ENCODE assay signal across 18 cellular contexts in the genomic region with DNA sequence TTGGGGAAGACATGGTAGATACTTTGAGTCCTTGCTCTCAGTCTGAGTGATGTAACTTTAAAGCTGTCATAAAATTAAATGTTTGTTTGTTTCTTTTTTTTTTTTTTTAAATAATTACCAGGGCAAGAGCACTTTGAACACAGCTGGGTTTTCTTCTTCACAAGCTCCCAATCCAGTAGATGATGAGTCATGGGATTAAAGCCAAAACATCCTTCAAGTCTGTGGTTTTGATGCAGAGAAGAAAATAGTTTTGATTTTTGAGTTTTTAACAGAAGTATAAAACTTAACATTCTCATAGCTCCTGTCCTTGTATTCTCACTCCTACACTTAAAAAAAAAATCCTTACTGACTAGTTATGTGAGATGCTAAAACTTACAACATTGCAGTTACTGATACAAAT. TPM values are rescaled to one million over a fixed set of nuclear protein-coding genes. Genes with fewer than 3 reads are reported as not detected.
DNase-seq lines count a peak whose midpoint lies in the region; ATAC-seq and TF ChIP-seq lines count a peak whose summit lies in the region.
"Had no signal": no experiment of that assay in that cellular context is flagged by ENCODE, and none has a peak within 500 bp of the region (broad histone marks: within the 10 kb centered on the region; RNA-seq: fewer than 3 reads in every experiment).

No MANE protein-coding gene starts in this region.

- no peaks in the 10 kb centered on the region for H3K9me3 Mint-ChIP-seq in T-helper 2 cell treated with Interferon-gamma antibody and Interleukin-4, amounts not matched to agents 5 μg/mL and 100 μg/mL, for 36 hours
- H3K9me3 Mint-ChIP-seq: activated CD4-positive, alpha-beta T cell treated with anti-CD3 and anti-CD28 coated beads, Interleukin-2, amount 10 ng/mL, durations not matched to agents 24 days and 14 days; naive B cell had no signal

- H3K27me3 Mint-ChIP-seq in T-helper 2 cell treated with Interferon-gamma antibody and Interleukin-4, amounts not matched to agents 5 μg/mL and 100 μg/mL, for 36 hours (ENCODE audit: low read depth) = peaks cover 51% of the 10 kb centered on the region

- peaks cover 8% of the 10 kb centered on the region for H3K36me3 Mint-ChIP-seq in T-helper 2 cell treated with Interferon-gamma antibody and Interleukin-4, amounts not matched to agents 5 μg/mL and 100 μg/mL, for 36 hours (ENCODE audit: low read depth)
- H3K36me3 Mint-ChIP-seq: naive B cell had no signal

- H3K4me2 ChIP-seq in osteoblast (ENCODE audit: insufficient read depth, low read length) = no peak overlapping the region

- H3K79me2 ChIP-seq in osteoblast (ENCODE audit: insufficient read depth, low read length) = no peaks in the 10 kb centered on the region

- no peaks in the 10 kb centered on the region for H3K4me1 ChIP-seq in osteoblast (ENCODE audit: insufficient read depth, low read length)
- H3K4me1 ChIP-seq: SJSA1, upper lobe of right lung had no signal

- H4K20me1 ChIP-seq in osteoblast (ENCODE audit: insufficient read depth, low read length) = no peaks in the 10 kb centered on the region

- H3K27ac Mint-ChIP-seq in T-helper 2 cell treated with Interferon-gamma antibody and Interleukin-4, amounts not matched to agents 5 μg/mL and 100 μg/mL, for 36 hours = no peak overlapping the region
- H3K27ac Mint-ChIP-seq: activated CD4-positive, alpha-beta T cell treated with anti-CD3 and anti-CD28 coated beads, Interleukin-2, amount 10 ng/mL, durations not matched to agents 24 days and 14 days; naive B cell had no signal

- H3K4me1 Mint-ChIP-seq in T-helper 2 cell treated with Interferon-gamma antibody and Interleukin-4, amounts not matched to agents 5 μg/mL and 100 μg/mL, for 36 hours (ENCODE audit: low read depth) = peaks cover 9% of the 10 kb centered on the region
- H3K4me1 Mint-ChIP-seq: naive B cell had no signal

- no peak overlapping the region for H2AFZ ChIP-seq in osteoblast (ENCODE audit: low read length)

- TF ChIP-seq CTCF in osteoblast (IDR thresholded peaks at IDR 0.05; ENCODE audit: extremely low read depth, low read depth, low read length) = no peak
- TF ChIP-seq CTCF in coronary artery (IDR thresholded peaks at IDR 0.05) = no peak

- H3K4me3 ChIP-seq in osteoblast (ENCODE audit: insufficient read depth, low read length) = no peak overlapping the region
- no peak overlapping the region for H3K4me3 ChIP-seq in coronary artery
- H3K4me3 ChIP-seq: SJSA1, upper lobe of right lung had no signal

- no peaks in the 10 kb centered on the region for H3K36me3 ChIP-seq in osteoblast (ENCODE audit: insufficient read depth, low read length)
- H3K36me3 ChIP-seq: SJSA1, upper lobe of right lung had no signal

- no peak overlapping the region for H3K4me3 Mint-ChIP-seq in T-helper 2 cell treated with Interferon-gamma antibody and Interleukin-4, amounts not matched to agents 5 μg/mL and 100 μg/mL, for 36 hours
- H3K4me3 Mint-ChIP-seq: activated CD4-positive, alpha-beta T cell treated with anti-CD3 and anti-CD28 coated beads, Interleukin-2, amount 10 ng/mL, durations not matched to agents 24 days and 14 days; naive B cell had no signal

- H3K9me3 ChIP-seq in osteoblast (ENCODE audit: low read depth, low read length) = no peaks in the 10 kb centered on the region
- H3K9me3 ChIP-seq: SJSA1, upper lobe of right lung had no signal

- ATAC-seq in HG03457 (IDR thresholded peaks at IDR 0.05; ENCODE audit: unreplicated experiment) = no peak
- ATAC-seq: upper lobe of right lung had no signal

- H3K27ac ChIP-seq in osteoblast (ENCODE audit: low read depth, low read length) (no peak overlapping the region), coronary artery (no peak overlapping the region)
- H3K27ac ChIP-seq: SJSA1, upper lobe of right lung had no signal

- DNase-seq in ELR (ENCODE audit: low read depth) (peak; percentile 87), NCI-H226 (peak; percentile 61), dermis blood vessel endothelial cell (peak; percentile 7), osteoblast (ENCODE audit: insufficient read length, low spot score, missing footprints) (peak; percentile 91), coronary artery (ENCODE audit: low spot score) (no peak)
- DNase-seq in T-helper 2 cell treated with Interferon-gamma antibody and Interleukin-4, amounts not matched to agents 5 μg/mL and 100 μg/mL, for 36 hours (ENCODE audit: low spot score) = no peak
- no peak for DNase-seq in activated CD4-positive, CD25-positive, alpha-beta regulatory T cell treated with anti-CD3 and anti-CD28 coated beads, Interleukin-2, amount 50 U/mL, for 72 hours
- DNase-seq: activated CD4-positive, alpha-beta T cell treated with anti-CD3 and anti-CD28 coated beads, Interleukin-2, amount 10 ng/mL, durations not matched to agents 24 days and 14 days; activated naive CD4-positive, alpha-beta T cell treated with Interleukin-2 at 50 U/mL for 16 hours; GDM1; Kasumi-1; naive B cell; NCI-H446; small intestine; stimulated activated CD8-positive, alpha-beta memory T cell treated with anti-CD3 and anti-CD28 coated beads, Interleukin-4, amount 100 ng/mL, for 48 hours; upper lobe of right lung had no signal

- peaks cover 16% of the 10 kb centered on the region for H3K27me3 ChIP-seq in osteoblast (ENCODE audit: insufficient read depth, low read length)
- H3K27me3 ChIP-seq: SJSA1 had no signal

RNA-seq across cellular contexts. Expression of a gene that starts 34.8 kb away (rescaled TPM):
- total RNA-seq in dermis blood vessel endothelial cell = 0.19 TPM in 1 of 2 replicates, not detected in the other
- 0.36 TPM in 1 of 2 replicates, not detected in the other for total RNA-seq in osteoblast

Comparison
In these comparisons a context has a peak if more than half of its experiments do, and no peak if none do; other contexts are left out.
1. DNase-seq: peak in ELR (single experiment), NCI-H226 (single experiment), dermis blood vessel endothelial cell (single experiment) and osteoblast (single experiment); none in coronary artery (single experiment), T-helper 2 cell treated with Interferon-gamma antibody and Interleukin-4, amounts not matched to agents 5 μg/mL and 100 μg/mL, for 36 hours (single experiment) and activated CD4-positive, CD25-positive, alpha-beta regulatory T cell treated with anti-CD3 and anti-CD28 coated beads, Interleukin-2, amount 50 U/mL, for 72 hours (single experiment).